10 cellular contexts compared by ENCODE assay signal in genomic region chr1:162605225-162605927, GRCh38. TPM values are rescaled to one million over a fixed set of nuclear protein-coding genes. Genes with fewer than 3 reads are reported as not detected.
DNase-seq lines count a peak whose midpoint lies in the region; TF ChIP-seq lines count a peak whose summit lies in the region.
"Had no signal": no experiment of that assay in that cellular context is flagged by ENCODE, and none has a peak within 500 bp of the region (broad histone marks: within the 10 kb centered on the region; RNA-seq: fewer than 3 reads in every experiment).

No MANE protein-coding gene starts in this region.

- TF ChIP-seq POLR2A in testis (IDR thresholded peaks at IDR 0.05) = no peak

- no peak overlapping the region for H3K4me3 ChIP-seq in testis

- no peak for TF ChIP-seq CTCF in testis (IDR thresholded peaks at IDR 0.05)

- WGBS in testis, 2 donors = 93 to 96% methylated on average over 3 of the region's 3 CpGs

- DNase-seq in EL (peak; percentile 86), SW 1271 (lab: John Stamatoyannopoulos, UW) (peak; percentile 14 to 72), fibroblast of the conjunctiva (ENCODE audit: low read depth) (peak; percentile 94), smooth muscle cell of the brain vasculature (ENCODE audit: low read depth, low spot score) (peak; percentile 59), NCI-H187 treated with DMSO at 0.1 percent for 48 hours (lab: John Stamatoyannopoulos, UW) (no peak), GM19238 (ENCODE audit: insufficient read length, low spot score) (no peak), testis (no peak), ecto neural progenitor cell (ENCODE audit: low spot score) (no peak)
- DNase-seq: activated T-cell treated with anti-CD3 and anti-CD28 coated beads for 4 hours, islet precursor cell had no signal

- no peaks in the 10 kb centered on the region for H3K36me3 ChIP-seq in testis (ENCODE audit: low read depth, missing control alignments)

- no peaks in the 10 kb centered on the region for H3K9me3 ChIP-seq in testis

- intact Hi-C loops in testis (cut with DNase I; ENCODE audit: low total_unique reads) = loop anchor here (10.0 kb wide), 1 partner anchor 411 kb away; no protein-coding TSS in a partner anchor

- no peaks in the 10 kb centered on the region for H3K4me1 ChIP-seq in testis

- no peak overlapping the region for H3K27ac ChIP-seq in testis

- H3K27me3 ChIP-seq in testis = no peaks in the 10 kb centered on the region

RNA-seq across cellular contexts. Expression of gene DDR2, which starts 26.9 kb away (rescaled TPM):
- 1 to 10 TPM; 9.0 to 9.2 TPM for total RNA-seq in testis
- 13.2 TPM for polyA plus RNA-seq in testis (ENCODE audit: insufficient read depth, low read depth, low replicate concordance)

RNA-seq across cellular contexts. Expression of gene UAP1, which starts 43.9 kb away (rescaled TPM):
- 100 to 1,000 TPM; 110 to 128 TPM for total RNA-seq in testis
- polyA plus RNA-seq in testis (ENCODE audit: insufficient read depth, low read depth, low replicate concordance) = 161 TPM

Comparison
In these comparisons a context has a peak if more than half of its experiments do, and no peak if none do; other contexts are left out.
1. DNase-seq: peak in EL (single experiment), SW 1271 (2 of 2), fibroblast of the conjunctiva (single experiment) and smooth muscle cell of the brain vasculature (single experiment); none in NCI-H187 treated with DMSO at 0.1 percent for 48 hours (single experiment), GM19238 (single experiment), testis (single experiment) and ecto neural progenitor cell (single experiment).